26 cellular contexts compared by ENCODE assay signal in genomic region chr5:92504346-92504745, GRCh38.
A peak's percentile ranks its signal among the peaks of the same experiment; 100 is the strongest.
DNase-seq lines count a peak whose midpoint lies in the region; ATAC-seq and TF ChIP-seq lines count a peak whose summit lies in the region.
"Had no signal": no experiment of that assay in that cellular context is flagged by ENCODE, and none has a peak within 500 bp of the region (broad histone marks: within the 10 kb centered on the region; RNA-seq: fewer than 3 reads in every experiment).

No MANE protein-coding gene starts in this region.

- peak overlapping the region; percentile 93 for H2AFZ ChIP-seq in HCT116 (ENCODE audit: low read depth, low read length, poor library complexity, severe bottlenecking)

- BruUV-seq in HCT116 (replicated peaks; lab: Mats Ljungman, UMichigan): no TSS peak

- TF ChIP-seq POLR2A in HCT116 (IDR thresholded peaks at IDR 0.05; ENCODE audit: borderline replicate concordance, extremely low read depth, insufficient read depth, insufficient read length): no peak

- intact Hi-C loops in HCT116 (cut with micrococcal nuclease) (no loop called here), mucosa of descending colon (cut with DNase I, micrococcal nuclease) (no loop called here)

- H3K27me3 ChIP-seq in HCT116 (ENCODE audit: insufficient read depth, low read length) (no peaks in the 10 kb centered on the region), foreskin keratinocyte (no peaks in the 10 kb centered on the region)
- H3K27me3 ChIP-seq: ovary, testis had no signal

- H3K9me2 ChIP-seq in HCT116 (ENCODE audit: insufficient read depth): no peaks in the 10 kb centered on the region

- H4K20me1 ChIP-seq in HCT116 (ENCODE audit: insufficient read depth): no peaks in the 10 kb centered on the region

- H3K4me1 ChIP-seq in HCT116 (ENCODE audit: control insufficient read depth in 1 of 2, insufficient read depth in 2 of 2, low read length in 2 of 2): 0 out of 4 replicates have a peak, but pooled peaks cover 0 to 4% of the 10 kb centered on the region in 2 experiments
- no peaks in the 10 kb centered on the region for H3K4me1 ChIP-seq in foreskin keratinocyte
- H3K4me1 ChIP-seq in mucosa of descending colon (ENCODE audit: low read depth): no peaks in the 10 kb centered on the region
- H3K4me1 ChIP-seq: testis had no signal

- peak; percentile 59 for ATAC-seq in HCT116
- ATAC-seq in foreskin keratinocyte: peak; percentile 44
- no peak for ATAC-seq in mucosa of descending colon
- ATAC-seq: activated naive CD8-positive, alpha-beta T cell treated with anti-CD3 and anti-CD28 coated beads, Interleukin-2, amount 50 U/mL, for 24 hours; naive thymus-derived CD4-positive, alpha-beta T cell had no signal

- no peaks in the 10 kb centered on the region for H3K79me2 ChIP-seq in HCT116 (ENCODE audit: insufficient read depth, low read length)

- CTCF ChIA-PET in HCT116 (lab: Charles Lee): no interaction called here

- H3K9ac ChIP-seq in HCT116 (ENCODE audit: low read length): no peak overlapping the region

- TF ChIP-seq RAD21 in HCT116 (IDR thresholded peaks at IDR 0.05; ENCODE audit: low read depth): no peak

- DNase-seq in DMS53 (lab: John Stamatoyannopoulos, UW) (peak; percentile 58), HCT116 (ENCODE audit: low read depth, low spot score) (no peak), RPMI8226 (peak; percentile 40), foreskin keratinocyte (peak; percentile 16 to 55), mucosa of descending colon (no peak), HuH-7 (ENCODE audit: low spot score) (no peak), NCI-H446 treated with DMSO at 0.1 percent for 48 hours (lab: John Stamatoyannopoulos, UW) (no peak)
- DNase-seq in effector CD4-positive, alpha-beta T cell: no peak
- DNase-seq: ACHN; activated CD4-positive, alpha-beta T cell treated with anti-CD3 and anti-CD28 coated beads, Interleukin-2, amount 50 U/mL, for 1 hour; activated CD8-positive, alpha-beta memory T cell treated with anti-CD3 and anti-CD28 coated beads, Interleukin-2, amount 50 U/mL, for 48 hours; activated effector memory CD4-positive, alpha-beta T cell treated with anti-CD3 and anti-CD28 coated beads, Interleukin-2, amount 50 U/mL, for 16 hours; activated naive CD8-positive, alpha-beta T cell treated with anti-CD3 and anti-CD28 coated beads, Interleukin-2, amount 50 U/mL, for 24 hours; C1 segment of cervical spinal cord; foreskin melanocyte; GOT3; hypothalamus; kidney; naive thymus-derived CD4-positive, alpha-beta T cell; NCI-H1092 treated with DMSO at 0.1 percent for 48 hours; ovary; T-helper 2 cell; testis had no signal

- H3K9me3 ChIP-seq in HCT116 (ENCODE audit: control insufficient read depth in 1 of 2, insufficient read depth in 1 of 2, low read depth in 1 of 2, low read length in 2 of 2) (no peaks in the 10 kb centered on the region), mucosa of descending colon (peaks cover 7% of the 10 kb centered on the region)
- H3K9me3 ChIP-seq: ovary, testis had no signal

- TF ChIP-seq CTCF in HCT116 (IDR thresholded peaks at IDR 0.05 in 2 of 3, conservative IDR thresholded peaks at IDR 0.05 in 1 of 3; ENCODE audit: borderline replicate concordance in 1 of 3, insufficient read depth in 1 of 3, low read depth in 2 of 3, low read length in 2 of 3): no peak
- TF ChIP-seq CTCF in foreskin keratinocyte (conservative IDR thresholded peaks at IDR 0.05): no peak
- TF ChIP-seq CTCF in mucosa of descending colon (IDR thresholded peaks at IDR 0.05): no peak

- POLR2A ChIA-PET in HCT116 (lab: Charles Lee): no interaction called here

- H3K4me3 ChIP-seq in HCT116 (replicated peaks in 1 of 2; ENCODE audit: low read depth in 1 of 2, low read length in 2 of 2) (no peak overlapping the region), mucosa of descending colon (no peak overlapping the region)
- H3K4me3 ChIP-seq: coronary artery, ovary, SK-N-MC, testis had no signal

- RAD21 ChIA-PET in HCT116 (lab: Charles Lee; ENCODE audit: low non-redundant PET in 1 of 2, low total read pairs in 2 of 2, uncharacterized antibody in 2 of 2, unreplicated experiment in 2 of 2): no interaction called here

- no peak overlapping the region for H3K4me2 ChIP-seq in HCT116 (ENCODE audit: low read length)

- H3K36me3 ChIP-seq in HCT116 (ENCODE audit: control insufficient read depth in 1 of 2, insufficient read depth in 2 of 2, low read length in 2 of 2) (no peaks in the 10 kb centered on the region), mucosa of descending colon (ENCODE audit: low read depth) (no peaks in the 10 kb centered on the region)
- H3K36me3 ChIP-seq: ovary had no signal

- H3K27ac ChIP-seq in HCT116 (ENCODE audit: low read depth, low read length) (no peak overlapping the region), foreskin keratinocyte (no peak overlapping the region)
- H3K27ac ChIP-seq: coronary artery, ovary, SK-N-MC, testis, VCaP had no signal

TF ChIP-seq in HCT116, 20 proteins besides CTCF, POLR2A, EP300 and RAD21:
- TF ChIP-seq ZFX (IDR thresholded peaks at IDR 0.05): no peak
- 0 out of 2 replicates have a peak, but pooled peaks have one; percentile 17 for TF ChIP-seq SRF (IDR thresholded peaks at IDR 0.05; ENCODE audit: low read depth)

Comparison
In these comparisons a context has a peak if more than half of its experiments do, and no peak if none do; other contexts are left out.
1. DNase-seq: peak in DMS53 (single experiment), RPMI8226 (single experiment) and foreskin keratinocyte (2 of 2); none in HCT116 (single experiment), mucosa of descending colon (0 of 3), HuH-7 (single experiment), effector CD4-positive, alpha-beta T cell (single experiment) and NCI-H446 treated with DMSO at 0.1 percent for 48 hours (single experiment).